ENCODE assay signal across 8 cellular contexts in genomic region chr10:30027057-30028005, GRCh38.
A peak's percentile ranks its signal among the peaks of the same experiment; 100 is the strongest.
DNase-seq lines count a peak whose midpoint lies in the region; ATAC-seq, FAIRE-seq and TF ChIP-seq lines count a peak whose summit lies in the region.

No MANE protein-coding gene starts in this region.

- in situ Hi-C loops in astrocyte of the spinal cord (cut with HindIII; ENCODE audit: low sequenced_read_pairs): no loop called here

- H3K27ac Mint-ChIP-seq in memory B cell: peak overlapping the region; percentile 25

- FAIRE-seq in GM19239 (lab: Jason Lieb, UNC): peak; percentile 80

- peaks cover 3% of the 10 kb centered on the region for H3K27me3 Mint-ChIP-seq in memory B cell

- TF ChIP-seq CTCF in C4-2B (conservative IDR thresholded peaks at IDR 0.05): no peak; the same call in 1 of the 2 replicates
- TF ChIP-seq CTCF in astrocyte of the spinal cord (IDR thresholded peaks at IDR 0.05; ENCODE audit: low read depth, low read length): peak; percentile 9

- no peak overlapping the region for H3K4me3 ChIP-seq in astrocyte of the spinal cord (ENCODE audit: low read depth, low read length)

- peak overlapping the region; percentile 9 for H3K27ac ChIP-seq in C4-2B

- no peaks in the 10 kb centered on the region for H3K36me3 Mint-ChIP-seq in memory B cell

- H3K4me3 Mint-ChIP-seq in memory B cell: peak overlapping the region; percentile 84

- peaks cover 16% of the 10 kb centered on the region for H3K4me1 Mint-ChIP-seq in memory B cell

- ATAC-seq in HG03432 (IDR thresholded peaks at IDR 0.05; ENCODE audit: unreplicated experiment) (peak; percentile 94), memory B cell (ENCODE audit: low read depth) (peak; percentile 86)

- peak; percentile 63 for DNase-seq in GM19239 (ENCODE audit: insufficient read length, low spot score)
- DNase-seq in T-helper 9 cell: peak; percentile 77
- DNase-seq in astrocyte of the spinal cord (ENCODE audit: low read depth, low spot score): no peak
- peak; percentile 33 to 59 for DNase-seq in memory B cell (ENCODE audit: low spot score in 2 of 2)
- DNase-seq in stimulated activated naive CD4-positive, alpha-beta T cell (lab: John Stamatoyannopoulos, UW): peak; percentile 80 to 96 (median 92)
- DNase-seq in dedifferentiated amniotic fluid mesenchymal stem cell (ENCODE audit: extremely low spot score): no peak

- H3K9me3 Mint-ChIP-seq in memory B cell: no peaks in the 10 kb centered on the region

Comparison
In these comparisons a context has a peak if more than half of its experiments do, and no peak if none do; other contexts are left out.
1. DNase-seq: peak in GM19239 (single experiment), T-helper 9 cell (single experiment), memory B cell (2 of 2) and stimulated activated naive CD4-positive, alpha-beta T cell (6 of 6); none in astrocyte of the spinal cord (single experiment) and dedifferentiated amniotic fluid mesenchymal stem cell (single experiment).